ENCODE assay signal across 8 cellular contexts in genomic region chr5:138178516-138179276, GRCh38. TPM values are rescaled to one million over a fixed set of nuclear protein-coding genes. Genes with fewer than 3 reads are reported as not detected.
DNase-seq lines count a peak whose midpoint lies in the region; ATAC-seq, FAIRE-seq and TF ChIP-seq lines count a peak whose summit lies in the region.

BRD8 (minus strand) TSS chr5:138178630; CDS start chr5:138178614, 16 bp downstream.
KIF20A (plus strand) TSS chr5:138179112; CDS start chr5:138179681, 569 bp downstream.

- TF ChIP-seq CTCF in right atrium auricular region (IDR thresholded peaks at IDR 0.05): no peak
- no peak for TF ChIP-seq CTCF in psoas muscle (IDR thresholded peaks at IDR 0.05)

- DNase-seq in NCI-H1694 treated with DMSO at 0.1 percent for 48 hours (lab: John Stamatoyannopoulos, UW) (peak; percentile 96), anterior cingulate cortex (lab: John Stamatoyannopoulos, UW) (peak; percentile 46 to 98 (median 93)), right atrium auricular region (ENCODE audit: low spot score) (peak; percentile 98), psoas muscle (peak; percentile 96 to 97), urothelium cell line (ENCODE audit: low spot score) (peak; percentile 93)

- H3K36me3 Mint-ChIP-seq in T-helper 1 cell treated with Interleukin-12 subunit alpha and Interleukin-12 subunit beta and Interleukin-4 antibody, amounts not matched to agents 30 μg/mL and 1 μg/mL, for 36 hours (ENCODE audit: low read depth): peaks cover 26% of the 10 kb centered on the region

- H3K27me3 ChIP-seq in right atrium auricular region (no peaks in the 10 kb centered on the region), psoas muscle (ENCODE audit: insufficient read depth in 3 of 3, low read length in 2 of 3) (no peaks in the 10 kb centered on the region)

- H3K4me1 Mint-ChIP-seq in T-helper 1 cell treated with Interleukin-12 subunit alpha and Interleukin-12 subunit beta and Interleukin-4 antibody, amounts not matched to agents 30 μg/mL and 1 μg/mL, for 36 hours (ENCODE audit: low read depth): peaks cover 21% of the 10 kb centered on the region

- H3K27ac ChIP-seq in right atrium auricular region (peak within 1 kb of the TSS; percentile 89 to 91), psoas muscle (peak within 1 kb of the TSS; percentile 92)

- H3K4me1 ChIP-seq in right atrium auricular region (peaks cover 0 to 19% of the 10 kb centered on the region in 2 donors), psoas muscle (peaks cover 12% of the 10 kb centered on the region)

- H3K27ac Mint-ChIP-seq in T-helper 1 cell treated with Interleukin-12 subunit alpha and Interleukin-12 subunit beta and Interleukin-4 antibody, amounts not matched to agents 30 μg/mL and 1 μg/mL, for 36 hours: peak within 1 kb of the TSS; percentile 20

- no peak within 1 kb of the TSS for H3K4me3 Mint-ChIP-seq in T-helper 1 cell treated with Interleukin-12 subunit alpha and Interleukin-12 subunit beta and Interleukin-4 antibody, amounts not matched to agents 30 μg/mL and 1 μg/mL, for 36 hours

- no peaks in the 10 kb centered on the region for H3K9me3 ChIP-seq in right atrium auricular region
- H3K9me3 ChIP-seq in psoas muscle: no peaks in the 10 kb centered on the region

- H3K27me3 Mint-ChIP-seq in T-helper 1 cell treated with Interleukin-12 subunit alpha and Interleukin-12 subunit beta and Interleukin-4 antibody, amounts not matched to agents 30 μg/mL and 1 μg/mL, for 36 hours (ENCODE audit: low read depth): no peaks in the 10 kb centered on the region

- H3K36me3 ChIP-seq in right atrium auricular region (peaks cover 23% of the 10 kb centered on the region), psoas muscle (ENCODE audit: insufficient read depth in 1 of 2, low read depth in 1 of 2) (peaks cover 3 to 36% of the 10 kb centered on the region in 2 donors)

- no peaks in the 10 kb centered on the region for H3K9me3 Mint-ChIP-seq in T-helper 1 cell treated with Interleukin-12 subunit alpha and Interleukin-12 subunit beta and Interleukin-4 antibody, amounts not matched to agents 30 μg/mL and 1 μg/mL, for 36 hours

- intact Hi-C loops in psoas muscle (cut with DNase I): no loop called here

- ATAC-seq in GM18502 (IDR thresholded peaks at IDR 0.05; ENCODE audit: poor library complexity, unreplicated experiment) (peak; percentile 86), HG02938 (IDR thresholded peaks at IDR 0.05; ENCODE audit: unreplicated experiment) (peak; percentile 77), psoas muscle (peak; percentile 99)

- WGBS in psoas muscle, 3 donors: 0% methylated on average over 41 of the region's 41 CpGs

- no peak for FAIRE-seq in urothelium cell line (lab: Jason Lieb, UNC)

- H3K4me3 ChIP-seq in right atrium auricular region: peak within 1 kb of the TSS; percentile 77 to 94
- H3K4me3 ChIP-seq in psoas muscle: peak within 1 kb of the TSS; percentile 97

RNA-seq across cellular contexts. Expression of gene BRD8, which starts in this region (rescaled TPM):
- total RNA-seq in right atrium auricular region (10 to 100 TPM; 20.2 to 27.3 TPM), psoas muscle (10 to 100 TPM; 21.9 to 30.6 (median 27.6) TPM)
- polyA plus RNA-seq in psoas muscle: 10 to 100 TPM; 18.0 to 47.6 (median 24.3) TPM

RNA-seq across cellular contexts. Expression of gene KIF20A, which starts in this region (rescaled TPM):
- total RNA-seq in right atrium auricular region: 1 to 10 TPM in 1 of 2 donors, under 1 TPM in 1; 0.12 to 4.3 TPM
- under 1 TPM in 2 of 4 donors, not detected in 2; 0.12 to 0.17 TPM for total RNA-seq in psoas muscle
- polyA plus RNA-seq in psoas muscle: under 1 TPM; 0.01 to 0.14 (median 0.07) TPM

Comparison
In these comparisons a context has a peak if more than half of its experiments do, and no peak if none do; other contexts are left out.
1. Peak in every context shown above with its lines: DNase-seq, ATAC-seq, H3K4me3 ChIP-seq and H3K27ac ChIP-seq.